Comparison of ENCODE assay signal across 26 cellular contexts in the genomic region with DNA sequence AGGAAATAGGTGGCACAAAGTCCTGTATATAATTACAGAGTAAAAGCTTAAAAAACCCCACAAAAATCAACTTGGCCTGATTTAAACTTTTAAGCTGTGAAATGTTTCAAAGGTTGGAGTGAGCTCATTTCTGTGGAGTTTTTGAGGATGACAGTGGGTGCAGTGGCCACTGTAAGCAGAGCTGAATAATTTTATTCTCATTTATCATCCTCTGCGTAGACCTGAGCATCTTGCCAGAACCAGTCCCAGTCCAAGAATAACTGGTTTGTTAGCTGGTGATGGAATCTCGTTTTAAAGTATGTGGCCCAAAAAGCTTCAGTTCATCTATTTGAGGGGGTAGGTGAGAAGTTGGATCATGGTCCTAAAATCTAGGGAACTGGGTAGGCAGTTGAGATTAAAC. TPM values are rescaled to one million over a fixed set of nuclear protein-coding genes. Genes with fewer than 3 reads are reported as not detected.
"Had no signal": no experiment of that assay in that cellular context is flagged by ENCODE, and none has a peak within 500 bp of the region (broad histone marks: within the 10 kb centered on the region; RNA-seq: fewer than 3 reads in every experiment).

No MANE protein-coding gene starts in this region.

- DNase-seq: activated CD4-positive, alpha-beta T cell treated with anti-CD3 and anti-CD28 coated beads for 4 hours; activated CD4-positive, CD25-positive, alpha-beta regulatory T cell; activated CD8-positive, alpha-beta memory T cell treated with anti-CD3 and anti-CD28 coated beads, Interleukin-2, amount 50 U/mL, for 4 hours; activated CD8-positive, alpha-beta T cell treated with anti-CD3 and anti-CD28 coated beads for 36 hours; activated naive CD4-positive, alpha-beta T cell treated with anti-CD3 and anti-CD28 coated beads, Interleukin-2, amount 50 U/mL, for 16 hours; activated naive CD8-positive, alpha-beta T cell treated with anti-CD3 and anti-CD28 coated beads, Interleukin-2, amount 10 ng/mL, durations not matched to agents 7 days and 5 days; activated T-cell treated with anti-CD3 and anti-CD28 coated beads, Interleukin-2, amount 50 U/mL, for 72 hours; adrenal gland; anterior cingulate cortex; central memory CD4-positive, alpha-beta T cell; Kasumi-1; NCI-H1048; NCI-H146; NCI-H187 treated with DMSO at 0.1 percent for 48 hours; NCI-H2081 treated with DMSO at 0.1 percent for 48 hours; NCI-H446; NCI-H524; Peyer's patch; SHP77; T-cell; T-helper 2 cell; T1000 had no signal

- H3K27me3 ChIP-seq: Peyer's patch had no signal

- H3K36me3 Mint-ChIP-seq: activated naive CD8-positive, alpha-beta T cell treated with anti-CD3 and anti-CD28 coated beads, Interleukin-2, amount 10 ng/mL, durations not matched to agents 7 days and 5 days; T-cell had no signal

- H3K4me1 ChIP-seq: breast epithelium had no signal

- H3K9me3 Mint-ChIP-seq: activated CD8-positive, alpha-beta T cell treated with anti-CD3 and anti-CD28 coated beads for 36 hours; activated naive CD8-positive, alpha-beta T cell treated with anti-CD3 and anti-CD28 coated beads, Interleukin-2, amount 10 ng/mL, durations not matched to agents 7 days and 5 days; activated T-cell treated with anti-CD3 and anti-CD28 coated beads, Interleukin-2, amount 50 U/mL, for 72 hours; activated T-helper 2 cell treated with anti-CD3 and anti-CD28 coated beads, Interferon-gamma antibody, Interleukin-2, Interleukin-4, amounts not matched to agents 10 μg/mL and 5 μg/mL and 100 μg/mL, durations not matched to agents 14 hours and 24 hours and 36 hours; T-cell had no signal

- H3K27ac ChIP-seq: adrenal gland, breast epithelium, Peyer's patch, SJSA1, VCaP had no signal

- H3K4me1 Mint-ChIP-seq: activated naive CD8-positive, alpha-beta T cell treated with anti-CD3 and anti-CD28 coated beads, Interleukin-2, amount 10 ng/mL, durations not matched to agents 7 days and 5 days had no signal

- H3K4me3 Mint-ChIP-seq: activated CD8-positive, alpha-beta T cell treated with anti-CD3 and anti-CD28 coated beads for 36 hours; activated naive CD8-positive, alpha-beta T cell treated with anti-CD3 and anti-CD28 coated beads, Interleukin-2, amount 10 ng/mL, durations not matched to agents 7 days and 5 days; activated T-cell treated with anti-CD3 and anti-CD28 coated beads, Interleukin-2, amount 50 U/mL, for 72 hours; T-cell had no signal

- H3K9me3 ChIP-seq: adrenal gland, breast epithelium, Peyer's patch, SJSA1 had no signal

- H3K4me3 ChIP-seq: adrenal gland, breast epithelium, Peyer's patch, SJSA1 had no signal

- H3K27ac Mint-ChIP-seq: activated CD8-positive, alpha-beta T cell treated with anti-CD3 and anti-CD28 coated beads for 36 hours; activated naive CD8-positive, alpha-beta T cell treated with anti-CD3 and anti-CD28 coated beads, Interleukin-2, amount 10 ng/mL, durations not matched to agents 7 days and 5 days; activated T-cell treated with anti-CD3 and anti-CD28 coated beads, Interleukin-2, amount 50 U/mL, for 72 hours; activated T-helper 2 cell treated with anti-CD3 and anti-CD28 coated beads, Interferon-gamma antibody, Interleukin-2, Interleukin-4, amounts not matched to agents 10 μg/mL and 5 μg/mL and 100 μg/mL, durations not matched to agents 14 hours and 24 hours and 36 hours; T-cell had no signal

- H3K36me3 ChIP-seq: adrenal gland, breast epithelium, Peyer's patch, SJSA1 had no signal

RNA-seq across cellular contexts. Expression of a gene that starts 4.4 kb away (rescaled TPM):
- total RNA-seq: activated CD8-positive, alpha-beta T cell treated with anti-CD3 and anti-CD28 coated beads for 36 hours; activated naive CD8-positive, alpha-beta T cell treated with anti-CD3 and anti-CD28 coated beads, Interleukin-2, amount 10 ng/mL, durations not matched to agents 7 days and 5 days; activated T-helper 2 cell treated with anti-CD3 and anti-CD28 coated beads, Interferon-gamma antibody, Interleukin-2, Interleukin-4, amounts not matched to agents 10 μg/mL and 5 μg/mL and 100 μg/mL, durations not matched to agents 14 hours and 24 hours and 36 hours had no signal
